ENCODE assay signal across 24 cellular contexts in the genomic region with DNA sequence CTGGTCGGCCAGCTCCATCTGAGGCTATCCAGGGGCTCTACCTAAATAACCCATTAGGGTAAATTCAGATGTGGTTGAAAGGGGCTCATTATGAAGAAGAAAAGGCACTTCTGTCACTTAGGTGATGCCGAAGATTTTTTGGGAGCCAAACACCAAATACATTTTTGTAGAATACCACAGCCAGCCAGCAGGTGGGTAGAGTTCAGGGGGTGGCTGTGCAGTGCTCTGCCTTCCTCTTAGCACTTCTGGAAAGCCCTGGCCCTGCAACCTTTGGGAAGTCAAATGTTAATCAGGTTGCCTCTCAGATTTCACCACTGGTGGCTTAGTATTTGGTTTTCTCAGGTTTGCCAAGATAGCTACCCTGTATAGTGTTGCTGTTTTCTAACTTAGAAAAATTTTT. TPM values are rescaled to one million over a fixed set of nuclear protein-coding genes. Genes with fewer than 3 reads are reported as not detected.
DNase-seq lines count a peak whose midpoint lies in the region; ATAC-seq and TF ChIP-seq lines count a peak whose summit lies in the region.
"Had no signal": no experiment of that assay in that cellular context is flagged by ENCODE, and none has a peak within 500 bp of the region (broad histone marks: within the 10 kb centered on the region; RNA-seq: fewer than 3 reads in every experiment).

No MANE protein-coding gene starts in this region.

- DNase-seq in activated CD8-positive, alpha-beta memory T cell treated with anti-CD3 and anti-CD28 coated beads, Interleukin-2, amount 10 ng/mL, durations not matched to agents 7 days and 5 days: no peak
- DNase-seq in activated CD8-positive, alpha-beta memory T cell treated with anti-CD3 and anti-CD28 coated beads, Interleukin-2, amount 50 U/mL, for 48 hours: no peak
- DNase-seq in T-cell (no peak), foreskin keratinocyte (no peak), NCI-H2227 (lab: John Stamatoyannopoulos, UW; ENCODE audit: unreplicated experiment) (no peak), NCI-H510A (lab: John Stamatoyannopoulos, UW) (no peak), DMS153 treated with DMSO at 0.1 percent for 48 hours (lab: John Stamatoyannopoulos, UW; ENCODE audit: unreplicated experiment) (no peak)
- no peak for DNase-seq in stimulated activated naive CD8-positive, alpha-beta T cell treated with anti-CD3 and anti-CD28 coated beads, Interleukin-15, amount 100 ng/mL, for 72 hours
- DNase-seq: ACHN; activated CD4-positive, alpha-beta T cell treated with anti-CD3 and anti-CD28 coated beads, Interleukin-2, amount 50 U/mL, for 1 hour; activated T-cell treated with anti-CD3 and anti-CD28 coated beads, Interleukin-2, amount 50 U/mL, for 72 hours; adrenal gland; Calu3; effector CD4-positive, alpha-beta T cell; heart right ventricle; IMR-90; NCI-H2029; NCI-H510A treated with DMSO at 0.1 percent for 48 hours; OCI-M1; SK-N-SH; uterus had no signal

- CTCF ChIA-PET in activated CD8-positive, alpha-beta memory T cell treated with anti-CD3 and anti-CD28 coated beads, Interleukin-2, amount 10 ng/mL, durations not matched to agents 7 days and 5 days (lab: Charles Lee): interaction anchor here (1.0 to 15.4 kb wide), 5 partner anchors 11 to 160 kb away, joined by 3 to 308 read pairs (median 178); no protein-coding TSS in a partner anchor
- CTCF ChIA-PET in T-cell (lab: Charles Lee): interaction anchor here (0.5 to 4.8 kb wide), 3 partner anchors 11 to 159 kb away, joined by 4 to 37 read pairs (median 18); no protein-coding TSS in a partner anchor

- no peak overlapping the region for H3K27ac ChIP-seq in foreskin keratinocyte
- H3K27ac ChIP-seq: cardiac muscle cell, heart right ventricle, uterus had no signal

- H3K4me1 ChIP-seq in foreskin keratinocyte: no peaks in the 10 kb centered on the region
- H3K4me1 ChIP-seq: uterus had no signal

- no peak overlapping the region for H3K4me3 Mint-ChIP-seq in activated CD8-positive, alpha-beta memory T cell treated with anti-CD3 and anti-CD28 coated beads, Interleukin-2, amount 10 ng/mL, durations not matched to agents 7 days and 5 days
- peak overlapping the region in 1 of 3 donors; percentile 61 for H3K4me3 Mint-ChIP-seq in T-cell
- peak overlapping the region; percentile 32 to 45 for H3K4me3 Mint-ChIP-seq in stimulated activated naive CD8-positive, alpha-beta T cell treated with anti-CD3 and anti-CD28 coated beads, Interleukin-15, amount 100 ng/mL, for 72 hours

- no peak for TF ChIP-seq CTCF in foreskin keratinocyte (conservative IDR thresholded peaks at IDR 0.05)

- no peaks in the 10 kb centered on the region for H3K27me3 Mint-ChIP-seq in activated CD8-positive, alpha-beta memory T cell treated with anti-CD3 and anti-CD28 coated beads, Interleukin-2, amount 10 ng/mL, durations not matched to agents 7 days and 5 days
- H3K27me3 Mint-ChIP-seq in T-cell: no peaks in the 10 kb centered on the region
- no peaks in the 10 kb centered on the region for H3K27me3 Mint-ChIP-seq in stimulated activated naive CD8-positive, alpha-beta T cell treated with anti-CD3 and anti-CD28 coated beads, Interleukin-15, amount 100 ng/mL, for 72 hours

- ATAC-seq in activated CD8-positive, alpha-beta memory T cell treated with anti-CD3 and anti-CD28 coated beads, Interleukin-2, amount 10 ng/mL, durations not matched to agents 7 days and 5 days: no peak
- no peak for ATAC-seq in T-cell (replicated peaks in 1 of 4)
- ATAC-seq in foreskin keratinocyte: peak; percentile 16
- ATAC-seq in stimulated activated naive CD8-positive, alpha-beta T cell treated with anti-CD3 and anti-CD28 coated beads, Interleukin-15, amount 100 ng/mL, for 72 hours: no peak
- ATAC-seq: activated T-cell treated with anti-CD3 and anti-CD28 coated beads, Interleukin-2, amount 50 U/mL, for 72 hours; heart right ventricle had no signal

- H3K9me3 Mint-ChIP-seq in activated CD8-positive, alpha-beta memory T cell treated with anti-CD3 and anti-CD28 coated beads, Interleukin-2, amount 10 ng/mL, durations not matched to agents 7 days and 5 days (ENCODE audit: low read depth): peaks cover 5% of the 10 kb centered on the region
- peaks cover 0 to 10% (median 0%) of the 10 kb centered on the region in 3 donors for H3K9me3 Mint-ChIP-seq in T-cell
- peaks cover 0 to 13% of the 10 kb centered on the region in 2 donors for H3K9me3 Mint-ChIP-seq in stimulated activated naive CD8-positive, alpha-beta T cell treated with anti-CD3 and anti-CD28 coated beads, Interleukin-15, amount 100 ng/mL, for 72 hours

- no peaks in the 10 kb centered on the region for H3K27me3 ChIP-seq in foreskin keratinocyte
- H3K27me3 ChIP-seq: adrenal gland, cardiac muscle cell, heart right ventricle, uterus had no signal

- POLR2A ChIA-PET in T-cell (lab: Charles Lee): interaction anchor here (0.7 kb wide), 2 partner anchors 9 to 80 kb away, joined by 3 to 4 read pairs; no protein-coding TSS in a partner anchor

- peaks cover 59% of the 10 kb centered on the region for H3K36me3 Mint-ChIP-seq in activated CD8-positive, alpha-beta memory T cell treated with anti-CD3 and anti-CD28 coated beads, Interleukin-2, amount 10 ng/mL, durations not matched to agents 7 days and 5 days
- peaks cover 57% of the 10 kb centered on the region for H3K36me3 Mint-ChIP-seq in T-cell

- peaks cover 90% of the 10 kb centered on the region for H3K4me1 Mint-ChIP-seq in activated CD8-positive, alpha-beta memory T cell treated with anti-CD3 and anti-CD28 coated beads, Interleukin-2, amount 10 ng/mL, durations not matched to agents 7 days and 5 days
- peaks cover 94 to 96% (median 94%) of the 10 kb centered on the region in 3 donors for H3K4me1 Mint-ChIP-seq in T-cell
- H3K4me1 Mint-ChIP-seq in stimulated activated naive CD8-positive, alpha-beta T cell treated with anti-CD3 and anti-CD28 coated beads, Interleukin-15, amount 100 ng/mL, for 72 hours: peaks cover 99% of the 10 kb centered on the region

- H3K27ac Mint-ChIP-seq in activated CD8-positive, alpha-beta memory T cell treated with anti-CD3 and anti-CD28 coated beads, Interleukin-2, amount 10 ng/mL, durations not matched to agents 7 days and 5 days: peak overlapping the region; percentile 50
- H3K27ac Mint-ChIP-seq in T-cell: peak overlapping the region; percentile 76 to 89
- peak overlapping the region in 1 of 2 donors; percentile 38 for H3K27ac Mint-ChIP-seq in stimulated activated naive CD8-positive, alpha-beta T cell treated with anti-CD3 and anti-CD28 coated beads, Interleukin-15, amount 100 ng/mL, for 72 hours

RNA-seq across cellular contexts. Expression of a gene that starts 18.5 kb away (rescaled TPM):
- 10 to 100 TPM; 11.1 to 13.1 TPM for total RNA-seq in activated CD8-positive, alpha-beta memory T cell treated with anti-CD3 and anti-CD28 coated beads, Interleukin-2, amount 10 ng/mL, durations not matched to agents 7 days and 5 days
- total RNA-seq in T-cell (10 to 100 TPM; 15.2 to 26.7 (median 16.7) TPM), foreskin keratinocyte (not detected in 2 replicates)
- polyA plus RNA-seq in foreskin keratinocyte: not detected in 2 replicates
- total RNA-seq: Calu3, cardiac muscle cell, IMR-90, mesenteric fat pad had no signal
- polyA plus RNA-seq: heart right ventricle, IMR-90, keratinocyte, SK-N-SH had no signal

RNA-seq across cellular contexts. Expression of a gene that starts 30.5 kb away (rescaled TPM):
- 10 to 100 TPM; 15.3 to 19.5 TPM for total RNA-seq in activated CD8-positive, alpha-beta memory T cell treated with anti-CD3 and anti-CD28 coated beads, Interleukin-2, amount 10 ng/mL, durations not matched to agents 7 days and 5 days
- total RNA-seq in T-cell (100 to 1,000 TPM in 3 of 5 donors, 10 to 100 TPM in 2; 69.9 to 152 (median 100) TPM), foreskin keratinocyte (not detected in 2 replicates)
- not detected in 2 replicates for polyA plus RNA-seq in foreskin keratinocyte
- total RNA-seq: Calu3 had no signal
- polyA plus RNA-seq: keratinocyte had no signal

Comparison
In these comparisons a context has a peak if more than half of its experiments do, and no peak if none do; other contexts are left out.
1. RNA of a gene that starts 18.5 kb away (total RNA-seq): 15.2 to 26.7 TPM in T-cell and 11.1 to 13.1 TPM in activated CD8-positive, alpha-beta memory T cell treated with anti-CD3 and anti-CD28 coated beads, Interleukin-2, amount 10 ng/mL, durations not matched to agents 7 days and 5 days; not detected in foreskin keratinocyte; every median in the first group is over 10 times any median in the second.
2. RNA of a gene that starts 30.5 kb away (total RNA-seq): 69.9 to 152 TPM in T-cell and 15.3 to 19.5 TPM in activated CD8-positive, alpha-beta memory T cell treated with anti-CD3 and anti-CD28 coated beads, Interleukin-2, amount 10 ng/mL, durations not matched to agents 7 days and 5 days; not detected in foreskin keratinocyte; every median in the first group is over 10 times any median in the second.